ENCODE assay signal across 8 cellular contexts in the genomic region with DNA sequence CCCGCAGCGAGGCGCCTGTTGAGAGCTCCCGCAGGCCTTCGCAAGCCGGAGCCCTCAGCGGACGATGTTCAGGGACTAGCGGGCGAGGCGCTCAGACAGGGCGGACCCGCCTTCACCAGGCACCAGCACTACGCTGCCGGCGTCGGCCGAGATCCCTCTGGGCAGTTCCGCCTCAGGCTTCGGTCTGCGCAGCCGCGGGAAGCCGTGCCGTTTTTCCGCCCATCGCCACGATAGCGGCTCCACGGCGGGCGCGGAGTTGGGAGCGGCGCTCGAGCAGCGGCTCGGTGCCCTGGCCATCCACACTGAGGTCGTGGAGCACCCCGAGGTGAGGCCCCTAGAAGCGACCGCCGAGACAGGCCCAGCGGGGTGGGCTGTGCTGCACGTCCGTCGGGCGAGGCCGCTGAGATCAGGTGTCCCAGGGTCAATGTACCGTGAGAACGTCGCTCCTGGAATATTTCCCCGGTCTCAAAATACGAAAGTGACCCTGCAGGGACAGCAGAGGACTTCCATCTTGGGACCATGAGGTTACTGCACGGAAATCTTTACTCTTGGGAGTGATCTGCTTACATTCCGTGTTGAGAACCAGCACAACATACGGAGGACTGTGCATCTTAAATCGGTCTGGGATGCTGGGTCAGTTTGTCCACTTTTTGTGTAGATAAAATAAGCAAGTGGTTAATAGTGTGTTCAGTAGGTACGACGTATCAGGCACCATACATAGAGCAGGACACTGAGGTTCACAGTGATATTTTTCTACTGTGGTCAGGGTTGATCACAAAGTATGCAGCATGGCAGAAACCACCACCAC. TPM values are rescaled to one million over a fixed set of nuclear protein-coding genes. Genes with fewer than 3 reads are reported as not detected.
A peak's percentile ranks its signal among the peaks of the same experiment; 100 is the strongest.
DNase-seq lines count a peak whose midpoint lies in the region; ATAC-seq and TF ChIP-seq lines count a peak whose summit lies in the region.

No MANE protein-coding gene starts in this region.

- ATAC-seq in GM21360 (IDR thresholded peaks at IDR 0.05; ENCODE audit: unreplicated experiment): peak; percentile 98

- H3K9ac ChIP-seq in OCI-LY1 (ENCODE audit: low read length): peak overlapping the region; percentile 82

- H3K79me2 ChIP-seq in OCI-LY1 (ENCODE audit: insufficient read depth, low read length): no peaks in the 10 kb centered on the region

- WGBS in esophagus, 2 donors: 2 to 4% methylated on average over 60 of the region's 60 CpGs

- H3K36me3 ChIP-seq in OCI-LY1 (ENCODE audit: insufficient read depth, low read length) (peaks cover 14% of the 10 kb centered on the region; the same call in 1 of the 2 replicates), esophagus (ENCODE audit: control insufficient read depth in 2 of 2, insufficient read depth in 2 of 2, low read length in 1 of 2) (no peaks in the 10 kb centered on the region), muscle layer of duodenum (ENCODE audit: control insufficient read depth in 1 of 2, insufficient read depth in 2 of 2, low read length in 2 of 2) (no peaks in the 10 kb centered on the region)

- no peaks in the 10 kb centered on the region for H4K20me1 ChIP-seq in OCI-LY1 (ENCODE audit: insufficient read depth, low read length)

- H3K4me2 ChIP-seq in OCI-LY1 (ENCODE audit: low read length): peak overlapping the region; percentile 90

- TF ChIP-seq CTCF in OCI-LY1 (IDR thresholded peaks at IDR 0.05; ENCODE audit: low read length): no peak

- 0 out of 2 replicates have a peak, but pooled peaks cover 5% of the 10 kb centered on the region for H3F3A ChIP-seq in OCI-LY1 (ENCODE audit: insufficient read depth, low read length)

- peak; percentile 64 for DNase-seq in COR-L47 (lab: John Stamatoyannopoulos, UW)
- peak; percentile 91 for DNase-seq in HT-29 (ENCODE audit: low spot score)
- DNase-seq in activated T-cell treated with anti-CD3 and anti-CD28 coated beads for 48 hours (ENCODE audit: low read depth): peak; percentile 84
- peak; percentile 67 for DNase-seq in stimulated activated CD8-positive, alpha-beta memory T cell treated with anti-CD3 and anti-CD28 coated beads, Interleukin-7, amount 100 ng/mL, for 24 hours (ENCODE audit: low read depth)

- no peaks in the 10 kb centered on the region for H3K9me2 ChIP-seq in OCI-LY1 (ENCODE audit: low read depth, low read length)

- no peaks in the 10 kb centered on the region for H3K9me3 ChIP-seq in OCI-LY1 (ENCODE audit: low read length)
- H3K9me3 ChIP-seq in esophagus (ENCODE audit: control insufficient read depth in 2 of 2, insufficient read depth in 1 of 2, low read depth in 1 of 2, low read length in 1 of 2): no peaks in the 10 kb centered on the region
- no peaks in the 10 kb centered on the region for H3K9me3 ChIP-seq in muscle layer of duodenum (ENCODE audit: control insufficient read depth in 1 of 2, low read length in 2 of 2)

- H3K4me1 ChIP-seq in OCI-LY1 (ENCODE audit: insufficient read depth, low read length, severe bottlenecking) (peaks cover 29% of the 10 kb centered on the region), esophagus (ENCODE audit: control insufficient read depth in 2 of 2, insufficient read depth in 2 of 2, low read length in 1 of 2) (no peaks in the 10 kb centered on the region), muscle layer of duodenum (ENCODE audit: control insufficient read depth in 1 of 2, insufficient read depth in 2 of 2, low read length in 2 of 2) (no peaks in the 10 kb centered on the region)

- no peaks in the 10 kb centered on the region for H3K27me3 ChIP-seq in OCI-LY1 (ENCODE audit: insufficient read depth, low read length)
- no peaks in the 10 kb centered on the region for H3K27me3 ChIP-seq in esophagus (ENCODE audit: control insufficient read depth in 1 of 2, insufficient read depth in 2 of 2, low read length in 2 of 2)
- H3K27me3 ChIP-seq in muscle layer of duodenum (ENCODE audit: low read depth, low read length): no peaks in the 10 kb centered on the region

- H3K27ac ChIP-seq in OCI-LY1 (ENCODE audit: low read depth, low read length, poor library complexity, severe bottlenecking) (peak overlapping the region; percentile 70), esophagus (ENCODE audit: low read depth in 2 of 2, low read length in 1 of 2) (peak overlapping the region; percentile 82 to 84), muscle layer of duodenum (ENCODE audit: low read length) (peak overlapping the region; percentile 87)

- no peak overlapping the region for H2AFZ ChIP-seq in OCI-LY1 (ENCODE audit: low read length)

- H3K4me3 ChIP-seq in OCI-LY1 (ENCODE audit: low read depth, low read length, poor library complexity, severe bottlenecking) (peak overlapping the region; percentile 81), esophagus (ENCODE audit: low read depth in 1 of 2, low read length in 2 of 2) (peak overlapping the region; percentile 68 to 76), muscle layer of duodenum (ENCODE audit: low read depth in 1 of 2, low read length in 2 of 2) (peak overlapping the region; percentile 84 to 96)

RNA-seq across cellular contexts. Expression of a gene that starts 13.3 kb away (rescaled TPM):
- 15.5 and 15.9 TPM in 2 replicates for total RNA-seq in HT-29 (2014; rRNA removed; shearing (Covaris generic))
- 10 to 100 TPM; 16.8 to 18.5 TPM for polyA plus RNA-seq in esophagus

RNA-seq across cellular contexts. Expression of a gene that starts 49.8 kb away (rescaled TPM):
- 852 and 923 TPM in 2 replicates for total RNA-seq in HT-29 (2014; rRNA removed; shearing (Covaris generic))
- polyA plus RNA-seq in esophagus: 1,000 to 10,000 TPM; 1,141 to 2,006 TPM

RNA-seq across cellular contexts. Expression of a gene that starts 50.2 kb away (rescaled TPM):
- 0.46 and 1.3 TPM in 2 replicates for total RNA-seq in HT-29 (2014; rRNA removed; shearing (Covaris generic))
- polyA plus RNA-seq in esophagus: 10 to 100 TPM in 1 of 2 donors, 1 to 10 TPM in 1; 3.9 to 10.9 TPM

Comparison
In these comparisons a context has a peak if more than half of its experiments do, and no peak if none do; other contexts are left out.
1. Peak in every context shown above with its lines: DNase-seq, ATAC-seq, H3K4me3 ChIP-seq and H3K27ac ChIP-seq.